In genomic region chr10:77784856-77785255, GRCh38 we compare ENCODE assay signal across 18 cellular contexts.
DNase-seq lines count a peak whose midpoint lies in the region; ATAC-seq and TF ChIP-seq lines count a peak whose summit lies in the region.
"Had no signal": no experiment of that assay in that cellular context is flagged by ENCODE, and none has a peak within 500 bp of the region (broad histone marks: within the 10 kb centered on the region; RNA-seq: fewer than 3 reads in every experiment).

No MANE protein-coding gene starts in this region.

- no peak for ATAC-seq in HG02885 (IDR thresholded peaks at IDR 0.05; ENCODE audit: poor library complexity, unreplicated experiment)
- ATAC-seq in HG02759 (IDR thresholded peaks at IDR 0.05; ENCODE audit: unreplicated experiment): no peak
- ATAC-seq: activated T-cell treated with anti-CD3 and anti-CD28 coated beads, Interleukin-2, amount 50 U/mL, for 4 hours had no signal

- TF ChIP-seq CTCF in fibroblast of the aortic adventitia (IDR thresholded peaks at IDR 0.05; ENCODE audit: insufficient read depth, low read length): no peak

- DNase-seq in GM04504 (ENCODE audit: low read depth): peak; percentile 17
- peak; percentile 5 for DNase-seq in amniotic stem cell (lab: John Stamatoyannopoulos, UW)
- peak; percentile 71 for DNase-seq in fibroblast of the aortic adventitia (ENCODE audit: low read depth)
- DNase-seq in skeletal muscle cell (ENCODE audit: low read depth): peak; percentile 74
- DNase-seq in NOMO-1 treated with dmso at 0.1 percent for 144 hours (lab: John Stamatoyannopoulos, UW; ENCODE audit: unreplicated experiment): no peak
- no peak for DNase-seq in NCI-H2081 treated with DMSO at 0.1 percent for 48 hours (lab: John Stamatoyannopoulos, UW)
- DNase-seq: activated T-cell treated with anti-CD3 and anti-CD28 coated beads, Interleukin-2, amount 50 U/mL, for 4 hours; mesendoderm; MG63; NCI-H187; NCI-H510A treated with DMSO at 0.1 percent for 48 hours; OCI-M1; SJCRH30; stimulated activated CD4-positive, alpha-beta T cell treated with anti-CD3 and anti-CD28 coated beads, Interleukin-2, amount 100 ng/mL, for 48 hours; stimulated activated CD8-positive, alpha-beta memory T cell treated with anti-CD3 and anti-CD28 coated beads, Interleukin-4, amount 100 ng/mL, for 48 hours had no signal

- H3K4me3 ChIP-seq in fibroblast of the aortic adventitia (ENCODE audit: low read depth, low read length) (no peak overlapping the region), skeletal muscle cell (ENCODE audit: low read depth, low read length) (no peak overlapping the region)
- H3K4me3 ChIP-seq: MG63, right atrium auricular region, SJCRH30 had no signal

Comparison
In these comparisons a context has a peak if more than half of its experiments do, and no peak if none do; other contexts are left out.
1. DNase-seq: peak in GM04504 (single experiment), amniotic stem cell (single experiment), fibroblast of the aortic adventitia (single experiment) and skeletal muscle cell (single experiment); none in NOMO-1 treated with dmso at 0.1 percent for 144 hours (single experiment) and NCI-H2081 treated with DMSO at 0.1 percent for 48 hours (single experiment).